ENCODE assay signal across 16 cellular contexts in genomic region chr1:166129006-166129405, GRCh38. TPM values are rescaled to one million over a fixed set of nuclear protein-coding genes. Genes with fewer than 3 reads are reported as not detected.
A peak's percentile ranks its signal among the peaks of the same experiment; 100 is the strongest.
DNase-seq lines count a peak whose midpoint lies in the region; TF ChIP-seq lines count a peak whose summit lies in the region.
"Had no signal": no experiment of that assay in that cellular context is flagged by ENCODE, and none has a peak within 500 bp of the region (broad histone marks: within the 10 kb centered on the region; RNA-seq: fewer than 3 reads in every experiment).

No MANE protein-coding gene starts in this region.

- H3K4me1 ChIP-seq in stomach = no peaks in the 10 kb centered on the region
- H3K4me1 ChIP-seq: BLaER1, HAP-1 had no signal

- TF ChIP-seq EP300 in stomach (IDR thresholded peaks at IDR 0.05) = no peak

- H3K27ac ChIP-seq in stomach = no peak overlapping the region
- H3K27ac ChIP-seq: BLaER1, GM23248, HL-60 had no signal

- WGBS in stomach, 5 donors = 88 to 95% (median 91%) methylated on average over 3 of the region's 3 CpGs

- peaks cover 0 to 6% (median 0%) of the 10 kb centered on the region in 4 donors for H3K36me3 ChIP-seq in stomach
- H3K36me3 ChIP-seq: BLaER1, HAP-1 had no signal

- no peak for TF ChIP-seq CTCF in stomach (IDR thresholded peaks at IDR 0.05)

- intact Hi-C loops in stomach (cut with DNase I; ENCODE audit: low total_unique reads) = no loop called here

- no peak overlapping the region for H3K4me3 ChIP-seq in stomach
- H3K4me3 ChIP-seq: BLaER1, GM23248, HAP-1 had no signal

- H3K9me3 ChIP-seq in stomach = peaks cover 0 to 7% (median 2%) of the 10 kb centered on the region in 4 donors
- H3K9me3 ChIP-seq: BLaER1, HAP-1 had no signal

- DNase-seq in NCI-H1092 treated with DMSO at 0.1 percent for 48 hours (lab: John Stamatoyannopoulos, UW) (peak; percentile 9), NCI-H1092 (lab: John Stamatoyannopoulos, UW) (no peak), NCI-H1694 treated with DMSO at 0.1 percent for 48 hours (lab: John Stamatoyannopoulos, UW) (peak; percentile 22), NCI-H345 treated with DMSO at 0.1 percent for 48 hours (lab: John Stamatoyannopoulos, UW; ENCODE audit: unreplicated experiment) (peak; percentile 76), germinal center (ENCODE audit: low spot score) (no peak), stomach (no peak)
- DNase-seq in stimulated activated naive CD4-positive, alpha-beta T cell treated with Interleukin-2 at 50 U/mL for 16 hours (lab: John Stamatoyannopoulos, UW) = no peak
- DNase-seq: 8988T; Calu3; CD4-positive, alpha-beta memory T cell; GDM1; GM23248 had no signal

- TF ChIP-seq POLR2A in stomach (IDR thresholded peaks at IDR 0.05) = no peak

- no peaks in the 10 kb centered on the region for H3K27me3 ChIP-seq in stomach
- H3K27me3 ChIP-seq: BLaER1 had no signal

RNA-seq across cellular contexts. Expression of gene FAM78B, which starts 37.8 kb away (rescaled TPM):
- 1 to 10 TPM in 3 of 5 donors, not detected in 2; 1.0 to 8.0 (median 1.1) TPM for total RNA-seq in stomach
- under 1 TPM; 0.44 to 0.76 (median 0.55) TPM for polyA plus RNA-seq in stomach
- polyA plus RNA-seq: CD14-positive monocyte had no signal

Comparison
In these comparisons a context has a peak if more than half of its experiments do, and no peak if none do; other contexts are left out.
1. DNase-seq: peak in NCI-H1092 treated with DMSO at 0.1 percent for 48 hours (single experiment), NCI-H1694 treated with DMSO at 0.1 percent for 48 hours (single experiment) and NCI-H345 treated with DMSO at 0.1 percent for 48 hours (single experiment); none in NCI-H1092 (single experiment), germinal center (single experiment), stimulated activated naive CD4-positive, alpha-beta T cell treated with Interleukin-2 at 50 U/mL for 16 hours (single experiment) and stomach (single experiment).